19 cellular contexts compared by ENCODE assay signal in genomic region chr17:73455767-73456166, GRCh38.
"Had no signal": no experiment of that assay in that cellular context is flagged by ENCODE, and none has a peak within 500 bp of the region (broad histone marks: within the 10 kb centered on the region; RNA-seq: fewer than 3 reads in every experiment).

No MANE protein-coding gene starts in this region.

- H3K4me2 ChIP-seq: SK-N-SH had no signal

- H3K27me3 ChIP-seq: MG63 had no signal

- H3K4me3 ChIP-seq: MG63 had no signal

- H3K9ac ChIP-seq: SK-N-SH had no signal

- H3K36me3 ChIP-seq: MG63 had no signal

- H3K27ac ChIP-seq: RWPE1 had no signal

- H3K9me3 ChIP-seq: SK-N-SH had no signal

- DNase-seq: IMR-90, Karpas-422, KG1, NCI-H1105 treated with DMSO at 0.1 percent for 48 hours, NCI-H1417 treated with DMSO at 0.1 percent for 48 hours, NCI-H146, NCI-H1694 treated with DMSO at 0.1 percent for 48 hours, NCI-H1930, NCI-H2107, NCI-H2171 treated with DMSO at 0.1 percent for 48 hours, NCI-H345, NCI-H446 treated with DMSO at 0.1 percent for 48 hours, NCI-H510A treated with DMSO at 0.1 percent for 48 hours, PC-3, SHP77, SW 1271 had no signal
